In genomic region chr14:75979071-75979571, GRCh38 we compare ENCODE assay signal across 8 cellular contexts. TPM values are rescaled to one million over a fixed set of nuclear protein-coding genes. Genes with fewer than 3 reads are reported as not detected.
DNase-seq lines count a peak whose midpoint lies in the region; ATAC-seq and TF ChIP-seq lines count a peak whose summit lies in the region.

No MANE protein-coding gene starts in this region.

- H3K27ac Mint-ChIP-seq in activated CD8-positive, alpha-beta T cell treated with anti-CD3 and anti-CD28 coated beads for 36 hours: no peak overlapping the region

- in situ Hi-C loops in HAP-1 (cut with MboI; ENCODE audit: low sequenced_read_pairs): no loop called here

- intact Hi-C loops in activated CD8-positive, alpha-beta T cell treated with anti-CD3 and anti-CD28 coated beads for 36 hours (cut with micrococcal nuclease): no loop called here

- DNase-seq in BE2C (peak; percentile 65), HAP-1 (ENCODE audit: low spot score in 2 of 2) (peak; percentile 5 to 70), glomerular visceral epithelial cell (ENCODE audit: extremely low spot score) (peak; percentile 40), cerebellar cortex (ENCODE audit: low spot score) (no peak), CD1c-positive myeloid dendritic cell (ENCODE audit: extremely low spot score) (no peak)
- DNase-seq in activated CD8-positive, alpha-beta T cell treated with anti-CD3 and anti-CD28 coated beads for 36 hours: peak; percentile 34
- no peak for DNase-seq in effector CD4-positive, alpha-beta T cell

- H3K4me1 Mint-ChIP-seq in activated CD8-positive, alpha-beta T cell treated with anti-CD3 and anti-CD28 coated beads for 36 hours (ENCODE audit: low read depth): peaks cover 33% of the 10 kb centered on the region

- no peak overlapping the region for H3K4me3 ChIP-seq in BE2C (ENCODE audit: low read depth, low read length)
- no peak overlapping the region for H3K4me3 ChIP-seq in HAP-1
- peak overlapping the region; percentile 46 to 82 (median 66) for H3K4me3 ChIP-seq in skin epidermis

- H3K36me3 Mint-ChIP-seq in activated CD8-positive, alpha-beta T cell treated with anti-CD3 and anti-CD28 coated beads for 36 hours (ENCODE audit: low read depth): peaks cover 2% of the 10 kb centered on the region

- no peak for ATAC-seq in activated CD8-positive, alpha-beta T cell treated with anti-CD3 and anti-CD28 coated beads for 36 hours

- no peaks in the 10 kb centered on the region; the same call in 1 of the 2 replicates for H3K4me1 ChIP-seq in BE2C
- peaks cover 3% of the 10 kb centered on the region; the same call in 1 of the 2 replicates for H3K4me1 ChIP-seq in HAP-1

- POLR2A ChIA-PET in activated CD8-positive, alpha-beta T cell treated with anti-CD3 and anti-CD28 coated beads for 36 hours (lab: Charles Lee): no interaction called here

- TF ChIP-seq CTCF in BE2C (IDR thresholded peaks at IDR 0.05; ENCODE audit: low read depth, low read length): peak; percentile 81
- TF ChIP-seq CTCF in activated CD8-positive, alpha-beta T cell treated with anti-CD3 and anti-CD28 coated beads for 36 hours (IDR thresholded peaks at IDR 0.05): peak; percentile 58

- no peaks in the 10 kb centered on the region for H3K9me3 Mint-ChIP-seq in activated CD8-positive, alpha-beta T cell treated with anti-CD3 and anti-CD28 coated beads for 36 hours

- no peaks in the 10 kb centered on the region for H3K27me3 ChIP-seq in BE2C
- no peaks in the 10 kb centered on the region for H3K27me3 ChIP-seq in HAP-1 (ENCODE audit: low read depth)

- no peaks in the 10 kb centered on the region for H3K36me3 ChIP-seq in BE2C
- H3K36me3 ChIP-seq in HAP-1 (replicated peaks): no peaks in the 10 kb centered on the region

- CTCF ChIA-PET in activated CD8-positive, alpha-beta T cell treated with anti-CD3 and anti-CD28 coated beads for 36 hours (lab: Charles Lee): interaction anchor here (0.6 to 9.1 kb wide), 9 partner anchors 10 to 401 kb away, joined by 3 to 143 read pairs (median 4); partner anchors contain the start of gene FLVCR2

- no peaks in the 10 kb centered on the region for H3K27me3 Mint-ChIP-seq in activated CD8-positive, alpha-beta T cell treated with anti-CD3 and anti-CD28 coated beads for 36 hours

- peak overlapping the region in 15 of 21 experiments; percentile 13 to 95 (median 48) for H3K27ac ChIP-seq in skin epidermis

- no peak overlapping the region for H3K4me3 Mint-ChIP-seq in activated CD8-positive, alpha-beta T cell treated with anti-CD3 and anti-CD28 coated beads for 36 hours

- H3K9me3 ChIP-seq in BE2C (no peaks in the 10 kb centered on the region), HAP-1 (no peaks in the 10 kb centered on the region)

RNA-seq across cellular contexts. Expression of gene TGFB3, which starts 2.7 kb away (rescaled TPM):
- polyA plus RNA-seq in BE2C (2012; ENCODE audit: insufficient read depth, insufficient read length, low read depth): 1.4 TPM
- 1 to 10 TPM; 3.4 to 4.2 TPM for total RNA-seq in activated CD8-positive, alpha-beta T cell treated with anti-CD3 and anti-CD28 coated beads for 36 hours

RNA-seq across cellular contexts. Expression of gene IFT43, which starts 6.4 kb away (rescaled TPM):
- 12.6 TPM for polyA plus RNA-seq in BE2C (2012; ENCODE audit: insufficient read depth, insufficient read length, low read depth)
- total RNA-seq in activated CD8-positive, alpha-beta T cell treated with anti-CD3 and anti-CD28 coated beads for 36 hours: 10 to 100 TPM in 1 of 2 experiments, 1 to 10 TPM in 1; 7.6 to 10.4 TPM

Comparison
In these comparisons a context has a peak if more than half of its experiments do, and no peak if none do; other contexts are left out.
1. DNase-seq: peak in BE2C (single experiment), HAP-1 (2 of 2), activated CD8-positive, alpha-beta T cell treated with anti-CD3 and anti-CD28 coated beads for 36 hours (single experiment) and glomerular visceral epithelial cell (single experiment); none in effector CD4-positive, alpha-beta T cell (single experiment), cerebellar cortex (single experiment) and CD1c-positive myeloid dendritic cell (single experiment).
2. H3K4me3 ChIP-seq: peak in skin epidermis (7 of 7); none in BE2C (single experiment) and HAP-1 (single experiment).